Comparison of ENCODE assay signal across 1 cellular context in genomic region chr1:46533179-46533864, GRCh38.
TF ChIP-seq lines count a peak whose summit lies in the region.

No MANE protein-coding gene starts in this region.

TF ChIP-seq in K562, 482 proteins besides CTCF, POLR2A, EP300 and RAD21:
- TF ChIP-seq ZFP1 (CRISPR knock-in tag; IDR thresholded peaks at IDR 0.05) (no peak), ZBTB33 (CRISPR knock-in tag; IDR thresholded peaks at IDR 0.05) (peak; percentile 85), EGR1 (conservative IDR thresholded peaks at IDR 0.05) (no peak), ELK1 (CRISPR knock-in tag; IDR thresholded peaks at IDR 0.05) (no peak), CCNT2 (IDR thresholded peaks at IDR 0.05; ENCODE audit: borderline replicate concordance, extremely low read depth, insufficient read length, low read depth, low read length) (peak; percentile 8), ID3 (CRISPR knock-in tag; IDR thresholded peaks at IDR 0.05) (no peak), ID3 (tag; IDR thresholded peaks at IDR 0.05) (0 out of 2 replicates have a peak, but pooled peaks have one; percentile 45), ZNF407 (IDR thresholded peaks at IDR 0.05; ENCODE audit: low read depth) (no peak), NR2C2 (CRISPR knock-in tag; IDR thresholded peaks at IDR 0.05) (peak; percentile 85), NR2C2 (tag; IDR thresholded peaks at IDR 0.05) (peak; percentile 36; the same call in 1 of the 2 replicates), SREBF1 (IDR thresholded peaks at IDR 0.05; ENCODE audit: borderline replicate concordance, low read depth, low read length) (no peak), SRSF3 (IDR thresholded peaks at IDR 0.05; ENCODE audit: insufficient read depth, low read length) (no peak), ZNF609 (CRISPR knock-in tag; IDR thresholded peaks at IDR 0.05; ENCODE audit: borderline replicate concordance) (no peak), DEAF1 (CRISPR knock-in tag; IDR thresholded peaks at IDR 0.05) (no peak), SP1 (CRISPR knock-in tag; IDR thresholded peaks at IDR 0.05) (no peak), SP2 (IDR thresholded peaks at IDR 0.05; ENCODE audit: extremely low read depth, low read depth, low read length, poor library complexity, severe bottlenecking) (no peak), NFRKB (IDR thresholded peaks at IDR 0.05; ENCODE audit: low read depth) (no peak), NONO (IDR thresholded peaks at IDR 0.05; ENCODE audit: low read depth in 2 of 2, low read length in 1 of 2) (no peak), ZFP91 (CRISPR knock-in tag; IDR thresholded peaks at IDR 0.05) (no peak), NR2C1 (IDR thresholded peaks at IDR 0.05) (peak; percentile 82), NR2C1 (tag; IDR thresholded peaks at IDR 0.05) (peak; percentile 81), ZNF584 (CRISPR knock-in tag; IDR thresholded peaks at IDR 0.05; ENCODE audit: low read depth) (no peak)
